ENCODE assay signal across 17 cellular contexts in genomic region chr1:219210067-219210466, GRCh38. TPM values are rescaled to one million over a fixed set of nuclear protein-coding genes. Genes with fewer than 3 reads are reported as not detected.
DNase-seq lines count a peak whose midpoint lies in the region; ATAC-seq, FAIRE-seq and TF ChIP-seq lines count a peak whose summit lies in the region.
"Had no signal": no experiment of that assay in that cellular context is flagged by ENCODE, and none has a peak within 500 bp of the region (broad histone marks: within the 10 kb centered on the region; RNA-seq: fewer than 3 reads in every experiment).

No MANE protein-coding gene starts in this region.

- intact Hi-C loops in PC-3 (cut with micrococcal nuclease): no loop called here

- peaks cover 13% of the 10 kb centered on the region for H3K36me3 ChIP-seq in PC-3 (ENCODE audit: low read depth, low read length)

- H3K27ac ChIP-seq in A549 (peak overlapping the region; percentile 35 to 57; a peak in 5 of 6 replicates), PC-3 (ENCODE audit: low read length) (peak overlapping the region; percentile 3)
- H3K27ac ChIP-seq: C4-2B, KMS-11 had no signal

- H3K4me3 ChIP-seq in A549 (no peak overlapping the region), PC-3 (ENCODE audit: low read length) (no peak overlapping the region)

- TF ChIP-seq POLR2A in A549 (IDR thresholded peaks at IDR 0.05; ENCODE audit: low read length): no peak

- 4% methylated on average over 5 of the region's 5 CpGs for WGBS in A549 (ENCODE audit: missing lambda C conversion rate)

- no peaks in the 10 kb centered on the region for H3K9me2 ChIP-seq in PC-3 (replicated peaks; ENCODE audit: low read length)

- H3K9me3 ChIP-seq in A549: no peaks in the 10 kb centered on the region
- H3K9me3 ChIP-seq in PC-3 (ENCODE audit: low read length): no peaks in the 10 kb centered on the region
- H3K9me3 ChIP-seq: Caco-2 had no signal

- DNase-seq in A549 (ENCODE audit: low read depth in 1 of 2, low spot score in 1 of 2): peak in 1 of 2 experiments; percentile 35
- DNase-seq in HCEC 1CT: peak; percentile 20
- peak; percentile 80 for DNase-seq in PC-3
- DNase-seq in fibroblast of gingiva (ENCODE audit: low read depth): peak; percentile 25
- no peak for DNase-seq in RPMI8226
- no peak for DNase-seq in AG08396 (ENCODE audit: low spot score)
- DNase-seq: 8988T; Caco-2; CD4-positive, alpha-beta T cell; DMS79 treated with DMSO at 0.1 percent for 48 hours; GF-D8; GOT3; H9 had no signal

- H3F3A ChIP-seq in PC-3 (ENCODE audit: low read length, unreplicated experiment): peaks cover 3% of the 10 kb centered on the region

- TF ChIP-seq CTCF in A549 (IDR thresholded peaks at IDR 0.05) (no peak), PC-3 (conservative IDR thresholded peaks at IDR 0.05; ENCODE audit: low read depth, low read length) (no peak)

- ATAC-seq in A549: no peak; a peak in 3 of 6 replicates
- ATAC-seq in PC-3: peak; percentile 99
- no peak for ATAC-seq in HG03469 (IDR thresholded peaks at IDR 0.05; ENCODE audit: unreplicated experiment)
- ATAC-seq: HepG2 had no signal

- peaks cover 44% of the 10 kb centered on the region for H3K4me1 ChIP-seq in A549
- H3K4me1 ChIP-seq in PC-3 (ENCODE audit: insufficient read depth, low read length): peaks cover 16% of the 10 kb centered on the region
- H3K4me1 ChIP-seq: Caco-2 had no signal

- H3K9ac ChIP-seq in PC-3 (ENCODE audit: low read length): 0 out of 2 replicates have a peak overlapping the region, but pooled peaks have one; percentile 2
- H3K9ac ChIP-seq: KMS-11 had no signal

- BruUV-seq in PC-3 (replicated peaks; lab: Mats Ljungman, UMichigan): no TSS peak

- CTCF ChIA-PET in A549 (lab: Yijun Ruan, JAX) (no interaction called here), PC-3 (lab: Charles Lee) (interaction anchor here (0.7 kb wide), 2 partner anchors 29 to 358 kb away, joined by 3 read pairs; no protein-coding TSS in a partner anchor)

- POLR2A ChIA-PET in A549 (lab: Yijun Ruan, JAX) (interaction anchor here (0.8 to 1.0 kb wide), 2 partner anchors 37 to 864 kb away, joined by 3 read pairs; partner anchors contain the start of gene LYPLAL1), PC-3 (lab: Charles Lee; ENCODE audit: unreplicated experiment) (no interaction called here)

- no peak for FAIRE-seq in A549 (lab: Jason Lieb, UNC)
- FAIRE-seq: HepG2 had no signal

- peak overlapping the region; percentile 70 for H3K4me2 ChIP-seq in A549
- H3K4me2 ChIP-seq in PC-3 (ENCODE audit: low read length): peak overlapping the region; percentile 41
- H3K4me2 ChIP-seq: KMS-11 had no signal

- H3K79me2 ChIP-seq in PC-3 (ENCODE audit: low read length): no peaks in the 10 kb centered on the region

- H4K20me1 ChIP-seq in PC-3 (ENCODE audit: low read length): no peaks in the 10 kb centered on the region; the same call in 1 of the 2 replicates

- no peak for TF ChIP-seq EP300 in A549 (IDR thresholded peaks at IDR 0.05)

- TF ChIP-seq RAD21 in A549 (conservative IDR thresholded peaks at IDR 0.05 in 1 of 2, IDR thresholded peaks at IDR 0.05 in 1 of 2): no peak

- H3K27me3 ChIP-seq in PC-3 (ENCODE audit: low read length): no peaks in the 10 kb centered on the region

- H2AFZ ChIP-seq in PC-3 (ENCODE audit: low read length): no peak overlapping the region

TF ChIP-seq in A549, 52 proteins besides CTCF, POLR2A, EP300 and RAD21:
- TF ChIP-seq GATA3 (IDR thresholded peaks at IDR 0.05; ENCODE audit: borderline replicate concordance): peak; percentile 29; the same call in 1 of the 2 replicates
- TF ChIP-seq TP53 (CRISPR knock-in tag; IDR thresholded peaks at IDR 0.05): no peak
- no peak for TF ChIP-seq NPAS2 (CRISPR knock-in tag; IDR thresholded peaks at IDR 0.05; ENCODE audit: borderline replicate concordance)
- TF ChIP-seq ZC3H11A (IDR thresholded peaks at IDR 0.05): no peak
- 0 out of 2 replicates have a peak, but pooled peaks have one; percentile 15 for TF ChIP-seq FOSL2 (IDR thresholded peaks at IDR 0.05)
- TF ChIP-seq FOSL2 (CRISPR knock-in tag; IDR thresholded peaks at IDR 0.05): peak; percentile 82
- TF ChIP-seq CHD2 (IDR thresholded peaks at IDR 0.05; ENCODE audit: low read length, partially characterized antibody): no peak
- TF ChIP-seq HOXB5 (CRISPR knock-in tag; IDR thresholded peaks at IDR 0.05): no peak
- TF ChIP-seq JUNB (IDR thresholded peaks at IDR 0.05): peak; percentile 66
- no peak for TF ChIP-seq REST (IDR thresholded peaks at IDR 0.05)
- no peak for TF ChIP-seq CHD4 (IDR thresholded peaks at IDR 0.05; ENCODE audit: borderline replicate concordance)
- TF ChIP-seq POLR2AphosphoS2 (conservative IDR thresholded peaks at IDR 0.05; ENCODE audit: low read length): no peak
- no peak for TF ChIP-seq EHF (CRISPR knock-in tag; IDR thresholded peaks at IDR 0.05)
- TF ChIP-seq RARB (CRISPR knock-in tag; IDR thresholded peaks at IDR 0.05): no peak
- no peak for TF ChIP-seq FOXS1 (CRISPR knock-in tag; IDR thresholded peaks at IDR 0.05)
- TF ChIP-seq CEBPB (IDR thresholded peaks at IDR 0.05): peak in 1 of 2 experiments; percentile 37; a peak in 1 of 4 replicates
- no peak for TF ChIP-seq CBX2 (IDR thresholded peaks at IDR 0.05; ENCODE audit: borderline replicate concordance, low read depth)

RNA-seq across cellular contexts. Expression of gene LYPLAL1, which starts 36.4 kb away (rescaled TPM):
- polyA plus RNA-seq in A549 (2011; rRNA removed) (49.4 and 61.2 TPM in 2 replicates), A549 (2017; fragmentation: RNase III; extraction: RNeasy Plus Mini Kit Qiagen cat#74134 plus additional on column Dnase treatment) (13.6 to 17.6 TPM (median 15.4 TPM) in 3 replicates)
- polyA plus RNA-seq in A549 (2012; cell fraction: cytosol; rRNA removed): 5.9 and 6.5 TPM in 2 replicates
- 3.5 and 7.2 TPM in 2 replicates for polyA plus RNA-seq in A549 (2012; cell fraction: nucleus; rRNA removed)
- polyA minus RNA-seq in A549 (2011; rRNA and poly(A)+ RNA removed): 14.7 and 20.3 TPM in 2 replicates
- 15.8 and 21.3 TPM in 2 replicates for total RNA-seq in PC-3 (2014; rRNA removed)

Comparison
In these comparisons a context has a peak if more than half of its experiments do, and no peak if none do; other contexts are left out.
1. DNase-seq: peak in HCEC 1CT (single experiment), PC-3 (single experiment) and fibroblast of gingiva (single experiment); none in RPMI8226 (single experiment) and AG08396 (single experiment).